ENCODE assay signal across 10 cellular contexts in the genomic region with DNA sequence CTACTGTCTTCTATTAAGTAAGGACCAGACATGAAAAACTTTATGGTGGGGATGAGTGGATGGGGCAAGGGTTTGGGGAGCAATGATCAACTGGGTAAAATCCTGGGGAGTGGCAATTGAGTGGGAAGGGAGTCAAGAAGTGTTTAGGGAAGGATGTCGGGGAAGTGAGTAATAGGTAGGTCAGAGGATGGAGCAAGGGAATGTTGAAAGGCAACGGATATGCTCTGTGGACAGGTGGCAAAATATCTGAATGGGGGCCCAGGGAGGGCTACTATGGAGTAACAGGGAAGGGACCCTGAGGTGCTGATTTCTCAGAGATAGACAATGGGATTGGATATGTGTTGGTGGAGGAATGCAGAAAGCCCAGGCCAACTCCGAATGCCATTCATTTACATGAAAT. TPM values are rescaled to one million over a fixed set of nuclear protein-coding genes. Genes with fewer than 3 reads are reported as not detected.
DNase-seq lines count a peak whose midpoint lies in the region; ATAC-seq and TF ChIP-seq lines count a peak whose summit lies in the region.
"Had no signal": no experiment of that assay in that cellular context is flagged by ENCODE, and none has a peak within 500 bp of the region (broad histone marks: within the 10 kb centered on the region; RNA-seq: fewer than 3 reads in every experiment).

No MANE protein-coding gene starts in this region.

- POLR2A ChIA-PET in HEK293T (lab: Yijun Ruan, JAX): no interaction called here

- no peaks in the 10 kb centered on the region for H3K4me1 ChIP-seq in H9 (ENCODE audit: insufficient read depth, low read length)
- H3K4me1 ChIP-seq in left lung: peaks cover 11 to 27% of the 10 kb centered on the region in 2 donors
- peaks cover 34 to 59% (median 40%) of the 10 kb centered on the region in 4 donors for H3K4me1 ChIP-seq in stomach

- H3K9me3 ChIP-seq in H9 (ENCODE audit: control insufficient read depth, low read depth, low read length) (no peaks in the 10 kb centered on the region), left lung (no peaks in the 10 kb centered on the region), stomach (no peaks in the 10 kb centered on the region)

- H3K4me2 ChIP-seq in H9 (ENCODE audit: insufficient read depth, insufficient read length, low read length): no peak overlapping the region

- no peaks in the 10 kb centered on the region for H3K79me1 ChIP-seq in H9 (ENCODE audit: insufficient read depth, low read depth, low read length, poor library complexity, severe bottlenecking)

- DNase-seq in H9 (no peak), left lung (no peak), stomach (no peak), HEK293T (ENCODE audit: extremely low spot score) (no peak), superior temporal gyrus (ENCODE audit: extremely low spot score) (no peak), AG08395 (ENCODE audit: low spot score) (no peak), occipital lobe (lab: John Stamatoyannopoulos, UW) (no peak)
- DNase-seq in activated naive CD8-positive, alpha-beta T cell treated with anti-CD3 and anti-CD28 coated beads for 36 hours: no peak
- DNase-seq: activated effector memory CD4-positive, alpha-beta T cell treated with anti-CD3 and anti-CD28 coated beads, Interleukin-2, amount 50 U/mL, for 16 hours; mesendoderm had no signal

- no peaks in the 10 kb centered on the region for H3K27me3 ChIP-seq in H9 (ENCODE audit: insufficient read depth, low read length)
- H3K27me3 ChIP-seq in left lung: no peaks in the 10 kb centered on the region
- no peaks in the 10 kb centered on the region for H3K27me3 ChIP-seq in stomach

- no peaks in the 10 kb centered on the region for H3K9me3 Mint-ChIP-seq in H9
- H3K9me3 Mint-ChIP-seq in activated naive CD8-positive, alpha-beta T cell treated with anti-CD3 and anti-CD28 coated beads for 36 hours: no peaks in the 10 kb centered on the region

- no peaks in the 10 kb centered on the region; a peak in 1 of 7 replicates for H3K36me3 Mint-ChIP-seq in H9 (ENCODE audit: insufficient read depth in 1 of 3, low read depth in 3 of 3)
- H3K36me3 Mint-ChIP-seq in activated naive CD8-positive, alpha-beta T cell treated with anti-CD3 and anti-CD28 coated beads for 36 hours: no peaks in the 10 kb centered on the region

- H2AK5ac ChIP-seq in H9 (ENCODE audit: insufficient read length, low read length): no peak overlapping the region

- H3K4ac ChIP-seq in H9 (ENCODE audit: low read depth, low read length): no peak overlapping the region; the same call in 1 of the 2 replicates

- TF ChIP-seq CTCF in H9 (conservative IDR thresholded peaks at IDR 0.05) (no peak), left lung (IDR thresholded peaks at IDR 0.05) (no peak), stomach (IDR thresholded peaks at IDR 0.05) (no peak)

- ATAC-seq in left lung: no peak

- TF ChIP-seq EP300 in stomach (IDR thresholded peaks at IDR 0.05): no peak

- no peaks in the 10 kb centered on the region for H3K79me2 ChIP-seq in H9 (ENCODE audit: insufficient read depth, low read length)

- no peak overlapping the region for H4K91ac ChIP-seq in H9 (ENCODE audit: insufficient read length, low read depth, low read length)

- H3K4me3 Mint-ChIP-seq in H9: 0 out of 5 replicates have a peak overlapping the region, but pooled peaks of 1 of the 2 experiments have one; percentile 55
- H3K4me3 Mint-ChIP-seq in activated naive CD8-positive, alpha-beta T cell treated with anti-CD3 and anti-CD28 coated beads for 36 hours: no peak overlapping the region

- no peak overlapping the region for H2BK15ac ChIP-seq in H9 (ENCODE audit: low read depth, low read length)

- TF ChIP-seq POLR2A in stomach (IDR thresholded peaks at IDR 0.05): no peak

- WGBS in H9 (ENCODE audit: extremely low coverage, insufficient read length, low lambda C conversion rate): 100% methylated on average over 1 of the region's 3 CpGs
- WGBS in stomach, 5 donors: 72 to 83% (median 81%) methylated on average over 3 of the region's 3 CpGs

- H3K14ac ChIP-seq in H9 (ENCODE audit: insufficient read depth, low read length): no peak overlapping the region; the same call in 1 of the 2 replicates

- no peak overlapping the region for H3K23ac ChIP-seq in H9 (ENCODE audit: insufficient read length, low read depth, low read length)

- peak overlapping the region; percentile 36 for H3K18ac ChIP-seq in H9 (ENCODE audit: insufficient read length, low read depth, low read length)

- H4K20me1 ChIP-seq in H9 (ENCODE audit: control insufficient read depth, insufficient read depth, insufficient read length): no peaks in the 10 kb centered on the region

- H3K4me1 Mint-ChIP-seq in H9: peaks cover 36% of the 10 kb centered on the region in 2 experiments
- H3K4me1 Mint-ChIP-seq in activated naive CD8-positive, alpha-beta T cell treated with anti-CD3 and anti-CD28 coated beads for 36 hours: peaks cover 24% of the 10 kb centered on the region

- no peak overlapping the region for H3K9ac ChIP-seq in H9 (ENCODE audit: extremely low read depth, insufficient read length, low read length)

- H3K27ac Mint-ChIP-seq in H9: peak overlapping the region; percentile 19 to 94 (median 94); a peak in 5 of 7 replicates
- H3K27ac Mint-ChIP-seq in activated naive CD8-positive, alpha-beta T cell treated with anti-CD3 and anti-CD28 coated beads for 36 hours: peak overlapping the region; percentile 16

- H3K4me3 ChIP-seq in left lung (no peak overlapping the region), stomach (no peak overlapping the region)

- H3K27me3 Mint-ChIP-seq in H9 (ENCODE audit: low read depth): peaks cover 5% of the 10 kb centered on the region; the same call in 1 of the 2 replicates
- peaks cover 8% of the 10 kb centered on the region for H3K27me3 Mint-ChIP-seq in activated naive CD8-positive, alpha-beta T cell treated with anti-CD3 and anti-CD28 coated beads for 36 hours

- H3K56ac ChIP-seq in H9 (ENCODE audit: insufficient read length, low read depth, low read length): no peak overlapping the region

- CTCF ChIA-PET in HEK293T (lab: Yijun Ruan, JAX): no interaction called here

- H2BK20ac ChIP-seq in H9 (ENCODE audit: low read depth, low read length, poor library complexity, severe bottlenecking): no peak overlapping the region

- no peak overlapping the region for H2AFZ ChIP-seq in H9 (ENCODE audit: low read length)

- H2BK12ac ChIP-seq in H9 (ENCODE audit: insufficient read length, low read depth, low read length): peak overlapping the region; percentile 7

- intact Hi-C loops in left lung (cut with DNase I) (no loop called here), stomach (cut with DNase I; ENCODE audit: low total_unique reads) (no loop called here)

- no peak overlapping the region for H3K27ac ChIP-seq in H9 (ENCODE audit: insufficient read length, low read depth, low read length)
- H3K27ac ChIP-seq in left lung: peak overlapping the region; percentile 95 to 99
- peak overlapping the region in 4 of 5 donors; percentile 91 to 98 (median 97) for H3K27ac ChIP-seq in stomach

- no peak overlapping the region for H3T11ph ChIP-seq in H9 (ENCODE audit: low read length)

- H4K5ac ChIP-seq in H9 (ENCODE audit: insufficient read length, low read depth, low read length): no peak overlapping the region

- no peak overlapping the region for H2BK5ac ChIP-seq in H9 (ENCODE audit: insufficient read length, low read length)

- no peaks in the 10 kb centered on the region for H3K36me3 ChIP-seq in left lung
- no peaks in the 10 kb centered on the region for H3K36me3 ChIP-seq in stomach

- H3K23me2 ChIP-seq in H9 (ENCODE audit: insufficient read length, low read depth, low read length, poor library complexity, severe bottlenecking): peaks cover 8% of the 10 kb centered on the region

- H2BK120ac ChIP-seq in H9 (ENCODE audit: low read depth, low read length, poor library complexity, severe bottlenecking): peak overlapping the region; percentile 52

- H4K8ac ChIP-seq in H9 (replicated peaks; ENCODE audit: insufficient read length, low read depth, low read length): no peak overlapping the region

TF ChIP-seq in HEK293T, 16 proteins besides CTCF, POLR2A, EP300 and RAD21:
- TF ChIP-seq CTBP1 (IDR thresholded peaks at IDR 0.05; ENCODE audit: borderline replicate concordance) (no peak), ARNT (IDR thresholded peaks at IDR 0.05) (no peak)

RNA-seq across cellular contexts. Expression of a gene that starts 21.4 kb away (rescaled TPM):
- total RNA-seq in H9 (2021) (28.1 and 33.9 TPM in 2 replicates), left lung (100 to 1,000 TPM in 1 of 2 donors, 10 to 100 TPM in 1; 92.2 to 264 TPM), stomach (1,000 to 10,000 TPM in 1 of 5 donors, 100 to 1,000 TPM in 4; 134 to 1,274 (median 649) TPM), occipital lobe (51.2 TPM)
- total RNA-seq in activated naive CD8-positive, alpha-beta T cell treated with anti-CD3 and anti-CD28 coated beads for 36 hours: 10 to 100 TPM; 19.5 to 20.0 TPM
- 10 to 100 TPM; 62.2 to 82.0 (median 77.1) TPM for polyA plus RNA-seq in stomach
